ENCODE assay signal across 25 cellular contexts in genomic region chr1:19229828-19230325, GRCh38. TPM values are rescaled to one million over a fixed set of nuclear protein-coding genes. Genes with fewer than 3 reads are reported as not detected.
DNase-seq lines count a peak whose midpoint lies in the region; ATAC-seq and TF ChIP-seq lines count a peak whose summit lies in the region.
"Had no signal": no experiment of that assay in that cellular context is flagged by ENCODE, and none has a peak within 500 bp of the region (broad histone marks: within the 10 kb centered on the region; RNA-seq: fewer than 3 reads in every experiment).

No MANE protein-coding gene starts in this region.

- H3K9me3 ChIP-seq in left lung, result no peaks in the 10 kb centered on the region
- H3K9me3 ChIP-seq: SJSA1 had no signal

- no peaks in the 10 kb centered on the region for H3K4me1 ChIP-seq in left lung
- H3K4me1 ChIP-seq: SJSA1 had no signal

- no peak for DNase-seq in activated CD4-positive, alpha-beta memory T cell treated with anti-CD3 and anti-CD28 coated beads for 36 hours
- no peak for DNase-seq in activated CD4-positive, alpha-beta memory T cell treated with anti-CD3 and anti-CD28 coated beads, Interleukin-2, amount 10 ng/mL, durations not matched to agents 7 days and 5 days
- DNase-seq in amniotic epithelial cell (ENCODE audit: low read depth) (peak; percentile 75), left lung (no peak), erythroblast (lab: John Stamatoyannopoulos, UW) (no peak)
- DNase-seq in stimulated activated effector memory CD8-positive, alpha-beta T cell treated with anti-CD3 and anti-CD28 coated beads, Interleukin-12 subunit alpha, Interleukin-12 subunit beta, amount 100 ng/mL, for 72 hours (ENCODE audit: low spot score in 2 of 2), result no peak
- DNase-seq: 8988T; AML-193; C1 segment of cervical spinal cord; CD8-positive, alpha-beta T cell; DND-41; Karpas-422; MV-4-11; NCI-H1105 treated with DMSO at 0.1 percent for 48 hours; NCI-H1694; NCI-H2081; NCI-H2171 treated with DMSO at 0.1 percent for 48 hours; NCI-H446; NCI-H526; OCI-M1 had no signal

- H3K27me3 ChIP-seq in left lung, result no peaks in the 10 kb centered on the region
- H3K27me3 ChIP-seq: SJSA1 had no signal

- H3K36me3 ChIP-seq in left lung, result peaks cover 0 to 99% of the 10 kb centered on the region in 2 donors

- no peak for TF ChIP-seq CTCF in left lung (IDR thresholded peaks at IDR 0.05)

- intact Hi-C loops in activated CD4-positive, alpha-beta memory T cell treated with anti-CD3 and anti-CD28 coated beads for 36 hours (cut with micrococcal nuclease), result no loop called here
- intact Hi-C loops in left lung (cut with DNase I), result no loop called here

- H3K27ac ChIP-seq in left lung, result no peak overlapping the region
- H3K27ac ChIP-seq: SJSA1 had no signal

- POLR2A ChIA-PET in activated CD4-positive, alpha-beta memory T cell treated with anti-CD3 and anti-CD28 coated beads for 36 hours (lab: Charles Lee), result no interaction called here
- POLR2A ChIA-PET in activated CD4-positive, alpha-beta memory T cell treated with anti-CD3 and anti-CD28 coated beads, Interleukin-2, amount 10 ng/mL, durations not matched to agents 7 days and 5 days (lab: Charles Lee), result no interaction called here

- ATAC-seq in left lung (peak; percentile 74), GM19397 (IDR thresholded peaks at IDR 0.05; ENCODE audit: unreplicated experiment) (no peak)
- no peak for ATAC-seq in stimulated activated effector memory CD8-positive, alpha-beta T cell treated with anti-CD3 and anti-CD28 coated beads, Interleukin-12 subunit alpha, Interleukin-12 subunit beta, amount 100 ng/mL, for 72 hours
- ATAC-seq: CD8-positive, alpha-beta T cell; HCT116; Right ventricle myocardium inferior had no signal

- H3K4me3 ChIP-seq in left lung, result no peak overlapping the region
- H3K4me3 ChIP-seq: SJSA1 had no signal

- H3K36me3 Mint-ChIP-seq in activated CD4-positive, alpha-beta memory T cell treated with anti-CD3 and anti-CD28 coated beads for 36 hours, result peaks cover 62% of the 10 kb centered on the region
- H3K36me3 Mint-ChIP-seq in activated CD4-positive, alpha-beta memory T cell treated with anti-CD3 and anti-CD28 coated beads, Interleukin-2, amount 10 ng/mL, durations not matched to agents 7 days and 5 days (ENCODE audit: low read depth), result peaks cover 50% of the 10 kb centered on the region
- peaks cover 100% of the 10 kb centered on the region for H3K36me3 Mint-ChIP-seq in stimulated activated effector memory CD8-positive, alpha-beta T cell treated with anti-CD3 and anti-CD28 coated beads, Interleukin-12 subunit alpha, Interleukin-12 subunit beta, amount 100 ng/mL, for 72 hours

- no peak overlapping the region for H3K4me3 Mint-ChIP-seq in activated CD4-positive, alpha-beta memory T cell treated with anti-CD3 and anti-CD28 coated beads for 36 hours
- no peak overlapping the region for H3K4me3 Mint-ChIP-seq in activated CD4-positive, alpha-beta memory T cell treated with anti-CD3 and anti-CD28 coated beads, Interleukin-2, amount 10 ng/mL, durations not matched to agents 7 days and 5 days
- no peak overlapping the region for H3K4me3 Mint-ChIP-seq in stimulated activated effector memory CD8-positive, alpha-beta T cell treated with anti-CD3 and anti-CD28 coated beads, Interleukin-12 subunit alpha, Interleukin-12 subunit beta, amount 100 ng/mL, for 72 hours
- H3K4me3 Mint-ChIP-seq: CD8-positive, alpha-beta T cell had no signal

- no peak for TF ChIP-seq POLR2A in erythroblast (IDR thresholded peaks at IDR 0.05; ENCODE audit: low read length)

- CTCF ChIA-PET in activated CD4-positive, alpha-beta memory T cell treated with anti-CD3 and anti-CD28 coated beads for 36 hours (lab: Charles Lee), result interaction anchor here (0.8 kb wide), 1 partner anchor 77 kb away, joined by 3 read pairs; no protein-coding TSS in a partner anchor
- CTCF ChIA-PET in activated CD4-positive, alpha-beta memory T cell treated with anti-CD3 and anti-CD28 coated beads, Interleukin-2, amount 10 ng/mL, durations not matched to agents 7 days and 5 days (lab: Charles Lee), result interaction anchor here (1.5 kb wide), 1 partner anchor 11 kb away, joined by 6 read pairs; no protein-coding TSS in a partner anchor

- no peaks in the 10 kb centered on the region for H3K9me3 Mint-ChIP-seq in activated CD4-positive, alpha-beta memory T cell treated with anti-CD3 and anti-CD28 coated beads for 36 hours
- no peaks in the 10 kb centered on the region for H3K9me3 Mint-ChIP-seq in activated CD4-positive, alpha-beta memory T cell treated with anti-CD3 and anti-CD28 coated beads, Interleukin-2, amount 10 ng/mL, durations not matched to agents 7 days and 5 days
- H3K9me3 Mint-ChIP-seq in stimulated activated effector memory CD8-positive, alpha-beta T cell treated with anti-CD3 and anti-CD28 coated beads, Interleukin-12 subunit alpha, Interleukin-12 subunit beta, amount 100 ng/mL, for 72 hours, result no peaks in the 10 kb centered on the region
- H3K9me3 Mint-ChIP-seq: CD8-positive, alpha-beta T cell had no signal

- no peaks in the 10 kb centered on the region for H3K27me3 Mint-ChIP-seq in activated CD4-positive, alpha-beta memory T cell treated with anti-CD3 and anti-CD28 coated beads for 36 hours
- H3K27me3 Mint-ChIP-seq in activated CD4-positive, alpha-beta memory T cell treated with anti-CD3 and anti-CD28 coated beads, Interleukin-2, amount 10 ng/mL, durations not matched to agents 7 days and 5 days, result no peaks in the 10 kb centered on the region

- H3K4me1 Mint-ChIP-seq in activated CD4-positive, alpha-beta memory T cell treated with anti-CD3 and anti-CD28 coated beads for 36 hours (ENCODE audit: low read depth), result peaks cover 5% of the 10 kb centered on the region
- no peaks in the 10 kb centered on the region for H3K4me1 Mint-ChIP-seq in activated CD4-positive, alpha-beta memory T cell treated with anti-CD3 and anti-CD28 coated beads, Interleukin-2, amount 10 ng/mL, durations not matched to agents 7 days and 5 days
- no peaks in the 10 kb centered on the region for H3K4me1 Mint-ChIP-seq in stimulated activated effector memory CD8-positive, alpha-beta T cell treated with anti-CD3 and anti-CD28 coated beads, Interleukin-12 subunit alpha, Interleukin-12 subunit beta, amount 100 ng/mL, for 72 hours

- peak overlapping the region; percentile 7 for H3K27ac Mint-ChIP-seq in activated CD4-positive, alpha-beta memory T cell treated with anti-CD3 and anti-CD28 coated beads for 36 hours
- H3K27ac Mint-ChIP-seq in activated CD4-positive, alpha-beta memory T cell treated with anti-CD3 and anti-CD28 coated beads, Interleukin-2, amount 10 ng/mL, durations not matched to agents 7 days and 5 days, result no peak overlapping the region
- H3K27ac Mint-ChIP-seq in stimulated activated effector memory CD8-positive, alpha-beta T cell treated with anti-CD3 and anti-CD28 coated beads, Interleukin-12 subunit alpha, Interleukin-12 subunit beta, amount 100 ng/mL, for 72 hours, result peak overlapping the region; percentile 34
- H3K27ac Mint-ChIP-seq: CD8-positive, alpha-beta T cell had no signal

RNA-seq across cellular contexts. Expression of gene UBR4, which starts 19.8 kb away (rescaled TPM):
- total RNA-seq in activated CD4-positive, alpha-beta memory T cell treated with anti-CD3 and anti-CD28 coated beads for 36 hours, result 100 to 1,000 TPM; 104 to 116 TPM
- total RNA-seq in activated CD4-positive, alpha-beta memory T cell treated with anti-CD3 and anti-CD28 coated beads, Interleukin-2, amount 10 ng/mL, durations not matched to agents 7 days and 5 days, result 100 to 1,000 TPM in 1 of 2 experiments, 10 to 100 TPM in 1; 98.6 to 101 TPM
- 100 to 1,000 TPM in 1 of 2 donors, 10 to 100 TPM in 1; 95.9 to 130 TPM for total RNA-seq in left lung

RNA-seq across cellular contexts. Expression of gene EMC1, which starts 21.4 kb away (rescaled TPM):
- total RNA-seq in activated CD4-positive, alpha-beta memory T cell treated with anti-CD3 and anti-CD28 coated beads for 36 hours, result 10 to 100 TPM; 46.6 to 49.3 TPM
- total RNA-seq in activated CD4-positive, alpha-beta memory T cell treated with anti-CD3 and anti-CD28 coated beads, Interleukin-2, amount 10 ng/mL, durations not matched to agents 7 days and 5 days, result 10 to 100 TPM; 25.3 to 29.1 TPM
- total RNA-seq in left lung, result 10 to 100 TPM; 43.7 to 53.7 TPM

RNA-seq across cellular contexts. Expression of gene MRTO4, which starts 21.7 kb away (rescaled TPM):
- 10 to 100 TPM; 83.0 to 83.8 TPM for total RNA-seq in activated CD4-positive, alpha-beta memory T cell treated with anti-CD3 and anti-CD28 coated beads for 36 hours
- 10 to 100 TPM; 21.1 to 23.0 TPM for total RNA-seq in activated CD4-positive, alpha-beta memory T cell treated with anti-CD3 and anti-CD28 coated beads, Interleukin-2, amount 10 ng/mL, durations not matched to agents 7 days and 5 days
- total RNA-seq in left lung, result 10 to 100 TPM; 17.6 to 34.6 TPM

RNA-seq across cellular contexts. Expression of gene AKR7A3, which starts 58.7 kb away (rescaled TPM):
- under 1 TPM; 0.80 to 0.88 TPM for total RNA-seq in activated CD4-positive, alpha-beta memory T cell treated with anti-CD3 and anti-CD28 coated beads for 36 hours
- total RNA-seq in activated CD4-positive, alpha-beta memory T cell treated with anti-CD3 and anti-CD28 coated beads, Interleukin-2, amount 10 ng/mL, durations not matched to agents 7 days and 5 days, result under 1 TPM; 0.20 to 0.48 TPM
- under 1 TPM; 0.26 to 0.52 TPM for total RNA-seq in left lung
- total RNA-seq: G401, Right ventricle myocardium inferior had no signal
